In the genomic region with DNA sequence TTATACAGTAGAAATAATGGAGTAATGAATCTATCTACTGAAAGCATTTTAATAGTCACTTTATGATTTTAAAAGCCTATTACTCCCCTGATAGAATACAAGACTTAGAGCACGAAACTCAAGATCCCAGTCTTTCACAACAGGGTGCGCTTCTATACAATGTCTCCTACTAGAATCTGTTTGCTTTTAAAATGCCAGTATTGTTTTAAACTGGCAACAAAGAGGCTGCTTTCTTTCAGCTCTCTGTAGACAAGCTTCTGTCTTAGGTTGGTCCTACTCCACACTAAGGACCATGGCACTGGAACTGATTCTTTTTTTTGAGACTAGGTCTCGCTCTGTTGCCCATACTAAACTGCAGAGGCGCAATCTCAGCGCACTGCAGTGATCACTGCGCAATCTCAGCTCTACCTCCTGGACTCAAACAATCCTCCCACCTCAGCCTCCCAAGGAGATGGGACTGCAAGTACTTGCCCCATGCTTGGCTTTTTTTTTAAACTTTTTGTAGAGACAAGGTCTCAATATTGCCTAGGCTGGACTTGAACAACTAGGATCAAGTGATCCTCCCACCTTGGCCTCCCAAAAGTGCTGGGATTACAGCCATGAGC, we compare ENCODE assay signal across 16 cellular contexts. TPM values are rescaled to one million over a fixed set of nuclear protein-coding genes. Genes with fewer than 3 reads are reported as not detected.
A peak's percentile ranks its signal among the peaks of the same experiment; 100 is the strongest.
DNase-seq lines count a peak whose midpoint lies in the region; ATAC-seq and TF ChIP-seq lines count a peak whose summit lies in the region.
"Had no signal": no experiment of that assay in that cellular context is flagged by ENCODE, and none has a peak within 500 bp of the region (broad histone marks: within the 10 kb centered on the region; RNA-seq: fewer than 3 reads in every experiment).

No MANE protein-coding gene starts in this region.

- peaks cover 19% of the 10 kb centered on the region; the same call in 2 of the 3 replicates for H3K36me3 Mint-ChIP-seq in GM23338 (ENCODE audit: low read depth)

- no peaks in the 10 kb centered on the region for H4K20me1 ChIP-seq in GM23338 (replicated peaks; ENCODE audit: insufficient read depth)

- no peaks in the 10 kb centered on the region for H3K9me3 Mint-ChIP-seq in GM23338
- H3K9me3 Mint-ChIP-seq: activated T-helper 1 cell treated with anti-CD3 and anti-CD28 coated beads, Interleukin-12 subunit alpha, Interleukin-12 subunit beta, Interleukin-2, Interleukin-4 antibody, amounts not matched to agents 30 ng/mL and 10 ng/mL and 1 ng/mL, durations not matched to agents 14 hours and 24 hours and 36 hours; IgD-negative memory B cell had no signal

- peaks cover 70% of the 10 kb centered on the region for H3K79me2 ChIP-seq in GM23338 (replicated peaks; ENCODE audit: insufficient read depth)

- H3K4me3 Mint-ChIP-seq in GM23338 = no peak overlapping the region
- H3K4me3 Mint-ChIP-seq: activated T-helper 1 cell treated with anti-CD3 and anti-CD28 coated beads, Interleukin-12 subunit alpha, Interleukin-12 subunit beta, Interleukin-2, Interleukin-4 antibody, amounts not matched to agents 30 ng/mL and 10 ng/mL and 1 ng/mL, durations not matched to agents 14 hours and 24 hours and 36 hours had no signal

- intact Hi-C loops in sigmoid colon (cut with DNase I) = no loop called here

- no peaks in the 10 kb centered on the region for H3K27me3 ChIP-seq in GM23338 (ENCODE audit: insufficient read depth)
- no peaks in the 10 kb centered on the region for H3K27me3 ChIP-seq in sigmoid colon
- H3K27me3 ChIP-seq: uterus had no signal

- no peak overlapping the region for H2AFZ ChIP-seq in GM23338

- peak overlapping the region; percentile 20; the same call in 1 of the 2 replicates for H3K4me2 ChIP-seq in GM23338

- H3F3A ChIP-seq in GM23338 (replicated peaks; ENCODE audit: low read depth) = no peaks in the 10 kb centered on the region

- H3K27ac ChIP-seq in GM23338 (ENCODE audit: low read depth) = no peak overlapping the region
- H3K27ac ChIP-seq in sigmoid colon = peak overlapping the region; percentile 41 to 63 (median 54)
- H3K27ac ChIP-seq: lower lobe of right lung, uterus had no signal

- H3K36me3 ChIP-seq in GM23338 (ENCODE audit: insufficient read depth) (peaks cover 4% of the 10 kb centered on the region; the same call in 1 of the 2 replicates), sigmoid colon (peaks cover 0 to 11% (median 0%) of the 10 kb centered on the region in 4 donors)
- H3K36me3 ChIP-seq: uterus had no signal

- peaks cover 22% of the 10 kb centered on the region for H3K4me1 Mint-ChIP-seq in GM23338

- TF ChIP-seq POLR2A in sigmoid colon (IDR thresholded peaks at IDR 0.05) = no peak

- TF ChIP-seq CTCF in GM23338 (conservative IDR thresholded peaks at IDR 0.05; ENCODE audit: low read depth in 2 of 2) (no peak), sigmoid colon (IDR thresholded peaks at IDR 0.05) (no peak)

- no peaks in the 10 kb centered on the region for H3K9me2 ChIP-seq in GM23338 (ENCODE audit: insufficient read depth)

- H3K9me3 ChIP-seq in sigmoid colon = no peaks in the 10 kb centered on the region
- H3K9me3 ChIP-seq: lower lobe of right lung, uterus had no signal

- no peak for TF ChIP-seq EP300 in sigmoid colon (IDR thresholded peaks at IDR 0.05)

- peaks cover 14% of the 10 kb centered on the region for H3K4me1 ChIP-seq in GM23338 (ENCODE audit: insufficient read depth)
- peaks cover 0 to 62% (median 56%) of the 10 kb centered on the region in 4 donors for H3K4me1 ChIP-seq in sigmoid colon

- DNase-seq in GM23338 (ENCODE audit: low spot score) = peak; percentile 11
- peak; percentile 77 for DNase-seq in NCI-H82 (lab: John Stamatoyannopoulos, UW)
- DNase-seq in foreskin melanocyte = peak; percentile 48
- DNase-seq in sigmoid colon = no peak
- DNase-seq: activated CD4-positive, alpha-beta T cell treated with anti-CD3 and anti-CD28 coated beads for 4 hours; effector CD4-positive, alpha-beta T cell; lower lobe of right lung; NCI-H1092 treated with DMSO at 0.1 percent for 48 hours; NCI-H2227 treated with DMSO at 0.1 percent for 48 hours; SHP77 treated with DMSO at 0.1 percent for 48 hours; uterus had no signal

- 96 to 97% methylated on average over 6 of the region's 6 CpGs for WGBS in sigmoid colon, 2 donors

- H3K27me3 Mint-ChIP-seq in GM23338 (ENCODE audit: insufficient read depth, low read depth, poor library complexity) = peaks cover 8% of the 10 kb centered on the region
- H3K27me3 Mint-ChIP-seq: IgD-negative memory B cell had no signal

- H3K4me3 ChIP-seq in GM23338 = no peak overlapping the region
- H3K4me3 ChIP-seq in sigmoid colon = no peak overlapping the region
- H3K4me3 ChIP-seq: lower lobe of right lung, uterus had no signal

- H3K27ac Mint-ChIP-seq in GM23338 = peak overlapping the region; percentile 75; the same call in 1 of the 2 replicates
- H3K27ac Mint-ChIP-seq: activated T-helper 1 cell treated with anti-CD3 and anti-CD28 coated beads, Interleukin-12 subunit alpha, Interleukin-12 subunit beta, Interleukin-2, Interleukin-4 antibody, amounts not matched to agents 30 ng/mL and 10 ng/mL and 1 ng/mL, durations not matched to agents 14 hours and 24 hours and 36 hours had no signal

- ATAC-seq in GM23338 (no peak), HG02981 (IDR thresholded peaks at IDR 0.05; ENCODE audit: unreplicated experiment) (no peak), GM21447 (IDR thresholded peaks at IDR 0.05; ENCODE audit: unreplicated experiment) (no peak), HG02678 (IDR thresholded peaks at IDR 0.05; ENCODE audit: unreplicated experiment) (no peak)

TF ChIP-seq in GM23338, 12 proteins besides CTCF, POLR2A, EP300 and RAD21 (continues in another document):
- TF ChIP-seq ETS1 (IDR thresholded peaks at IDR 0.05) = no peak
- TF ChIP-seq EZH2 (IDR thresholded peaks at IDR 0.05; ENCODE audit: low read depth, unreplicated experiment) = no peak
- TF ChIP-seq REST (IDR thresholded peaks at IDR 0.05; ENCODE audit: unreplicated experiment) = no peak
- no peak for TF ChIP-seq ZNF331 (CRISPR knock-in tag; IDR thresholded peaks at IDR 0.05; ENCODE audit: low read depth)

RNA-seq across cellular contexts. Expression of gene DCAF8, which starts 4.8 kb away (rescaled TPM):
- 84.4 and 104 TPM in 2 replicates for total RNA-seq in GM23338 (2014; rRNA removed; shearing (Covaris generic))
- 44.1 and 55.0 TPM in 2 replicates for polyA plus RNA-seq in GM23338 (2016; fragmentation: Nextera tagmentation; extraction: Ambion mirVana)
- 100 to 1,000 TPM; 138 to 184 (median 147) TPM for total RNA-seq in sigmoid colon
- 10 to 100 TPM; 28.2 to 76.1 (median 44.4) TPM for polyA plus RNA-seq in sigmoid colon

RNA-seq across cellular contexts. Expression of gene PEX19, which starts 27.4 kb away (rescaled TPM):
- 56.7 and 84.9 TPM in 2 replicates for total RNA-seq in GM23338 (2014; rRNA removed; shearing (Covaris generic))
- polyA plus RNA-seq in GM23338 (2016; fragmentation: Nextera tagmentation; extraction: Ambion mirVana) (18.4 and 21.8 TPM in 2 replicates), sigmoid colon (10 to 100 TPM; 25.6 to 42.0 (median 35.4) TPM)
- 10 to 100 TPM; 49.0 to 57.4 (median 53.0) TPM for total RNA-seq in sigmoid colon

RNA-seq across cellular contexts. Expression of gene PEA15, which starts 52.3 kb away (rescaled TPM):
- 80.8 and 104 TPM in 2 replicates for total RNA-seq in GM23338 (2014; rRNA removed; shearing (Covaris generic))
- 60.3 and 66.6 TPM in 2 replicates for polyA plus RNA-seq in GM23338 (2016; fragmentation: Nextera tagmentation; extraction: Ambion mirVana)
- total RNA-seq in sigmoid colon = 100 to 1,000 TPM in 1 of 4 donors, 10 to 100 TPM in 3; 65.7 to 126 (median 88.8) TPM
- polyA plus RNA-seq in sigmoid colon = 100 to 1,000 TPM in 2 of 3 donors, 10 to 100 TPM in 1; 42.5 to 113 (median 109) TPM
